Comparison of ENCODE assay signal across 28 cellular contexts in genomic region chr12:55814257-55814656, GRCh38. TPM values are rescaled to one million over a fixed set of nuclear protein-coding genes. Genes with fewer than 3 reads are reported as not detected.
A peak's percentile ranks its signal among the peaks of the same experiment; 100 is the strongest.
DNase-seq lines count a peak whose midpoint lies in the region; ATAC-seq lines count a peak whose summit lies in the region.
"Had no signal": no experiment of that assay in that cellular context is flagged by ENCODE, and none has a peak within 500 bp of the region (broad histone marks: within the 10 kb centered on the region; RNA-seq: fewer than 3 reads in every experiment).

No MANE protein-coding gene starts in this region.

- peak overlapping the region; percentile 48 for H3K4me3 Mint-ChIP-seq in activated naive CD8-positive, alpha-beta T cell
- H3K4me3 Mint-ChIP-seq in activated naive CD8-positive, alpha-beta T cell treated with anti-CD3 and anti-CD28 coated beads for 36 hours: no peak overlapping the region
- H3K4me3 Mint-ChIP-seq in activated T-helper 17 cell treated with anti-CD3 and anti-CD28 coated beads, Interleukin-2, amount 50 U/mL, for 72 hours: peak overlapping the region; percentile 1
- H3K4me3 Mint-ChIP-seq: activated CD4-positive, alpha-beta T cell treated with anti-CD3 and anti-CD28 coated beads, Interleukin-2, amount 10 ng/mL, durations not matched to agents 24 days and 14 days; CD14-positive monocyte; endodermal cell had no signal

- H3K4me1 Mint-ChIP-seq in activated naive CD8-positive, alpha-beta T cell (ENCODE audit: low read depth): peaks cover 52% of the 10 kb centered on the region
- peaks cover 41% of the 10 kb centered on the region for H3K4me1 Mint-ChIP-seq in activated naive CD8-positive, alpha-beta T cell treated with anti-CD3 and anti-CD28 coated beads for 36 hours
- H3K4me1 Mint-ChIP-seq in activated T-helper 17 cell treated with anti-CD3 and anti-CD28 coated beads, Interleukin-2, amount 50 U/mL, for 72 hours: peaks cover 28% of the 10 kb centered on the region

- no peaks in the 10 kb centered on the region for H3K36me3 Mint-ChIP-seq in activated naive CD8-positive, alpha-beta T cell
- peaks cover 26% of the 10 kb centered on the region for H3K36me3 Mint-ChIP-seq in activated naive CD8-positive, alpha-beta T cell treated with anti-CD3 and anti-CD28 coated beads for 36 hours
- H3K36me3 Mint-ChIP-seq in activated T-helper 17 cell treated with anti-CD3 and anti-CD28 coated beads, Interleukin-2, amount 50 U/mL, for 72 hours (ENCODE audit: low read depth): peaks cover 69% of the 10 kb centered on the region

- peak overlapping the region; percentile 6 for H3K9ac ChIP-seq in iPS-15b (ENCODE audit: low read depth, low read length)

- peaks cover 2% of the 10 kb centered on the region for H3K36me3 ChIP-seq in iPS-15b (ENCODE audit: control insufficient read depth, insufficient read depth, low read length)
- H3K36me3 ChIP-seq: prostate gland had no signal

- no peaks in the 10 kb centered on the region for H3K27me3 Mint-ChIP-seq in activated naive CD8-positive, alpha-beta T cell
- no peaks in the 10 kb centered on the region for H3K27me3 Mint-ChIP-seq in activated naive CD8-positive, alpha-beta T cell treated with anti-CD3 and anti-CD28 coated beads for 36 hours
- no peaks in the 10 kb centered on the region for H3K27me3 Mint-ChIP-seq in activated T-helper 17 cell treated with anti-CD3 and anti-CD28 coated beads, Interleukin-2, amount 50 U/mL, for 72 hours
- H3K27me3 Mint-ChIP-seq: activated CD4-positive, alpha-beta T cell treated with anti-CD3 and anti-CD28 coated beads, Interleukin-2, amount 10 ng/mL, durations not matched to agents 24 days and 14 days; stimulated activated naive CD8-positive, alpha-beta T cell treated with anti-CD3 and anti-CD28 coated beads, Interleukin-15, amount 100 ng/mL, for 72 hours; T-helper 17 cell had no signal

- no peak for ATAC-seq in activated T-helper 17 cell treated with anti-CD3 and anti-CD28 coated beads, Interleukin-2, amount 50 U/mL, for 72 hours (replicated peaks)
- ATAC-seq in HG03095 (IDR thresholded peaks at IDR 0.05; ENCODE audit: unreplicated experiment): no peak
- ATAC-seq: gastrocnemius medialis; HepG2; stimulated activated naive CD8-positive, alpha-beta T cell treated with anti-CD3 and anti-CD28 coated beads, Interleukin-15, amount 100 ng/mL, for 72 hours; T-helper 17 cell had no signal

- peak overlapping the region; percentile 11 for H3K27ac Mint-ChIP-seq in activated naive CD8-positive, alpha-beta T cell
- H3K27ac Mint-ChIP-seq in activated naive CD8-positive, alpha-beta T cell treated with anti-CD3 and anti-CD28 coated beads for 36 hours: no peak overlapping the region
- no peak overlapping the region for H3K27ac Mint-ChIP-seq in activated T-helper 17 cell treated with anti-CD3 and anti-CD28 coated beads, Interleukin-2, amount 50 U/mL, for 72 hours
- H3K27ac Mint-ChIP-seq: activated CD4-positive, alpha-beta T cell treated with anti-CD3 and anti-CD28 coated beads, Interleukin-2, amount 10 ng/mL, durations not matched to agents 24 days and 14 days; endodermal cell; T-helper 17 cell had no signal

- no peak overlapping the region for H3K4me3 ChIP-seq in iPS-15b (ENCODE audit: low read depth, low read length)
- H3K4me3 ChIP-seq: esophagus squamous epithelium, gastrocnemius medialis, prostate gland, thyroid gland had no signal

- no peaks in the 10 kb centered on the region for H3K9me3 ChIP-seq in iPS-15b (ENCODE audit: control insufficient read depth, insufficient read depth, low read length)
- H3K9me3 ChIP-seq: esophagus squamous epithelium, gastrocnemius medialis, prostate gland, thyroid gland had no signal

- no peak for DNase-seq in activated naive CD8-positive, alpha-beta T cell treated with anti-CD3 and anti-CD28 coated beads for 36 hours
- no peak for DNase-seq in GM19238 (ENCODE audit: insufficient read length, low spot score)
- no peak for DNase-seq in activated CD8-positive, alpha-beta memory T cell treated with anti-CD3 and anti-CD28 coated beads for 24 hours
- no peak for DNase-seq in stimulated activated CD4-positive, alpha-beta T cell treated with anti-CD3 and anti-CD28 coated beads, Interleukin-4, amount 100 ng/mL, for 1 hour
- DNase-seq: activated CD4-positive, alpha-beta T cell treated with anti-CD3 and anti-CD28 coated beads, Interleukin-2, amount 10 ng/mL, durations not matched to agents 24 days and 14 days; anterior cingulate cortex; DMS 273 treated with DMSO at 0.1 percent for 48 hours; esophagus squamous epithelium; gastrocnemius medialis; GOT3; hypothalamus; islet precursor cell; NCI-H1092; NCI-H1930; NCI-H526 treated with DMSO at 0.1 percent for 48 hours; stimulated activated CD4-positive, alpha-beta T cell treated with anti-CD3 and anti-CD28 coated beads, Interleukin-15, amount 100 ng/mL, for 24 hours; stimulated activated naive CD8-positive, alpha-beta T cell treated with anti-CD3 and anti-CD28 coated beads, Interleukin-15, amount 100 ng/mL, for 72 hours; T-helper 17 cell; thyroid gland had no signal

- H3K27me3 ChIP-seq in iPS-15b (ENCODE audit: control insufficient read depth, insufficient read depth, low read length): no peaks in the 10 kb centered on the region
- H3K27me3 ChIP-seq: esophagus squamous epithelium, gastrocnemius medialis, thyroid gland had no signal

- peaks cover 15% of the 10 kb centered on the region for H3K4me1 ChIP-seq in iPS-15b (ENCODE audit: control insufficient read depth, insufficient read depth, low read length)

- no peaks in the 10 kb centered on the region for H3K9me3 Mint-ChIP-seq in activated naive CD8-positive, alpha-beta T cell (ENCODE audit: low read depth)
- no peaks in the 10 kb centered on the region for H3K9me3 Mint-ChIP-seq in activated naive CD8-positive, alpha-beta T cell treated with anti-CD3 and anti-CD28 coated beads for 36 hours
- no peaks in the 10 kb centered on the region for H3K9me3 Mint-ChIP-seq in activated T-helper 17 cell treated with anti-CD3 and anti-CD28 coated beads, Interleukin-2, amount 50 U/mL, for 72 hours
- H3K9me3 Mint-ChIP-seq: activated CD4-positive, alpha-beta T cell treated with anti-CD3 and anti-CD28 coated beads, Interleukin-2, amount 10 ng/mL, durations not matched to agents 24 days and 14 days; CD14-positive monocyte; endodermal cell; stimulated activated naive CD8-positive, alpha-beta T cell treated with anti-CD3 and anti-CD28 coated beads, Interleukin-15, amount 100 ng/mL, for 72 hours had no signal

RNA-seq across cellular contexts. Expression of gene SARNP, which starts 3.3 kb away (rescaled TPM):
- total RNA-seq in activated naive CD8-positive, alpha-beta T cell treated with anti-CD3 and anti-CD28 coated beads for 36 hours: 100 to 1,000 TPM in 1 of 2 experiments, 10 to 100 TPM in 1; 99.6 to 104 TPM
- 100 to 1,000 TPM in 1 of 2 donors, 10 to 100 TPM in 1; 63.6 to 103 TPM for total RNA-seq in activated T-helper 17 cell treated with anti-CD3 and anti-CD28 coated beads, Interleukin-2, amount 50 U/mL, for 72 hours

RNA-seq across cellular contexts. Expression of gene ORMDL2, which starts 3.6 kb away (rescaled TPM):
- total RNA-seq in activated naive CD8-positive, alpha-beta T cell treated with anti-CD3 and anti-CD28 coated beads for 36 hours: 10 to 100 TPM; 29.8 to 32.4 TPM
- total RNA-seq in activated T-helper 17 cell treated with anti-CD3 and anti-CD28 coated beads, Interleukin-2, amount 50 U/mL, for 72 hours: 10 to 100 TPM; 26.5 to 40.2 TPM

RNA-seq across cellular contexts. Expression of gene DNAJC14, which starts 15.1 kb away (rescaled TPM):
- total RNA-seq in activated naive CD8-positive, alpha-beta T cell treated with anti-CD3 and anti-CD28 coated beads for 36 hours: 10 to 100 TPM; 33.1 to 35.5 TPM
- total RNA-seq in activated T-helper 17 cell treated with anti-CD3 and anti-CD28 coated beads, Interleukin-2, amount 50 U/mL, for 72 hours: 10 to 100 TPM; 30.7 to 33.0 TPM

RNA-seq across cellular contexts. Expression of gene MMP19, which starts 28.5 kb away (rescaled TPM):
- total RNA-seq in activated naive CD8-positive, alpha-beta T cell treated with anti-CD3 and anti-CD28 coated beads for 36 hours: not detected
- not detected for total RNA-seq in activated T-helper 17 cell treated with anti-CD3 and anti-CD28 coated beads, Interleukin-2, amount 50 U/mL, for 72 hours
- total RNA-seq: activated CD4-positive, alpha-beta T cell treated with anti-CD3 and anti-CD28 coated beads, Interleukin-2, amount 10 ng/mL, durations not matched to agents 24 days and 14 days; SK-MEL-5; T-helper 17 cell had no signal
